14 cellular contexts compared by ENCODE assay signal in genomic region chr2:160282063-160282580, GRCh38.
DNase-seq lines count a peak whose midpoint lies in the region; ATAC-seq and TF ChIP-seq lines count a peak whose summit lies in the region.
"Had no signal": no experiment of that assay in that cellular context is flagged by ENCODE, and none has a peak within 500 bp of the region (broad histone marks: within the 10 kb centered on the region; RNA-seq: fewer than 3 reads in every experiment).

No MANE protein-coding gene starts in this region.

- H3K4me3 Mint-ChIP-seq in activated naive CD4-positive, alpha-beta T cell treated with anti-CD3 and anti-CD28 coated beads, Interleukin-2, amount 50 U/mL, for 24 hours, result no peak overlapping the region
- no peak overlapping the region for H3K4me3 Mint-ChIP-seq in activated naive CD4-positive, alpha-beta T cell treated with anti-CD3 and anti-CD28 coated beads for 36 hours
- no peak overlapping the region for H3K4me3 Mint-ChIP-seq in osteocyte (ENCODE audit: unreplicated experiment)
- H3K4me3 Mint-ChIP-seq: activated CD4-positive, alpha-beta T cell treated with anti-CD3 and anti-CD28 coated beads, Interleukin-2, amount 10 ng/mL, durations not matched to agents 7 days and 5 days; T-helper 2 cell treated with Interferon-gamma antibody and Interleukin-4, amounts not matched to agents 5 μg/mL and 100 μg/mL, for 36 hours had no signal

- CTCF ChIA-PET in activated naive CD4-positive, alpha-beta T cell treated with anti-CD3 and anti-CD28 coated beads for 36 hours (lab: Charles Lee), result interaction anchor here (0.6 to 1.3 kb wide), 3 partner anchors 9 to 124 kb away, joined by 3 to 4 read pairs (median 4); no protein-coding TSS in a partner anchor

- ATAC-seq in HG02938 (IDR thresholded peaks at IDR 0.05; ENCODE audit: unreplicated experiment) (no peak), GM18873 (IDR thresholded peaks at IDR 0.05; ENCODE audit: low FRiP score, unreplicated experiment) (no peak)
- ATAC-seq: A549 had no signal

- H3K27me3 Mint-ChIP-seq in activated naive CD4-positive, alpha-beta T cell treated with anti-CD3 and anti-CD28 coated beads, Interleukin-2, amount 50 U/mL, for 24 hours, result no peaks in the 10 kb centered on the region
- H3K27me3 Mint-ChIP-seq in activated naive CD4-positive, alpha-beta T cell treated with anti-CD3 and anti-CD28 coated beads for 36 hours (ENCODE audit: low read depth), result no peaks in the 10 kb centered on the region
- H3K27me3 Mint-ChIP-seq in osteocyte (ENCODE audit: unreplicated experiment), result no peaks in the 10 kb centered on the region
- H3K27me3 Mint-ChIP-seq: activated CD4-positive, alpha-beta T cell treated with anti-CD3 and anti-CD28 coated beads, Interleukin-2, amount 10 ng/mL, durations not matched to agents 7 days and 5 days had no signal

- TF ChIP-seq CTCF in choroid plexus epithelial cell (conservative IDR thresholded peaks at IDR 0.05; ENCODE audit: low read depth, low read length), result no peak
- no peak for TF ChIP-seq CTCF in osteocyte (IDR thresholded peaks at IDR 0.05)

- intact Hi-C loops in activated naive CD4-positive, alpha-beta T cell treated with anti-CD3 and anti-CD28 coated beads for 36 hours (cut with micrococcal nuclease), result no loop called here

- no peaks in the 10 kb centered on the region for H3K9me3 Mint-ChIP-seq in activated naive CD4-positive, alpha-beta T cell treated with anti-CD3 and anti-CD28 coated beads, Interleukin-2, amount 50 U/mL, for 24 hours
- H3K9me3 Mint-ChIP-seq in activated naive CD4-positive, alpha-beta T cell treated with anti-CD3 and anti-CD28 coated beads for 36 hours, result no peaks in the 10 kb centered on the region
- H3K9me3 Mint-ChIP-seq in osteocyte (ENCODE audit: unreplicated experiment), result no peaks in the 10 kb centered on the region
- H3K9me3 Mint-ChIP-seq: activated CD4-positive, alpha-beta T cell treated with anti-CD3 and anti-CD28 coated beads, Interleukin-2, amount 10 ng/mL, durations not matched to agents 7 days and 5 days; T-helper 2 cell treated with Interferon-gamma antibody and Interleukin-4, amounts not matched to agents 5 μg/mL and 100 μg/mL, for 36 hours had no signal

- H3K36me3 Mint-ChIP-seq in activated naive CD4-positive, alpha-beta T cell treated with anti-CD3 and anti-CD28 coated beads, Interleukin-2, amount 50 U/mL, for 24 hours, result peaks cover 24% of the 10 kb centered on the region
- H3K36me3 Mint-ChIP-seq in activated naive CD4-positive, alpha-beta T cell treated with anti-CD3 and anti-CD28 coated beads for 36 hours (ENCODE audit: low read depth), result peaks cover 18% of the 10 kb centered on the region
- H3K36me3 Mint-ChIP-seq in osteocyte (ENCODE audit: unreplicated experiment), result peaks cover 70% of the 10 kb centered on the region

- no peak overlapping the region for H3K4me3 ChIP-seq in choroid plexus epithelial cell (ENCODE audit: low read depth, low read length)
- H3K4me3 ChIP-seq: A549, colonic mucosa, thyroid gland had no signal

- H3K27ac Mint-ChIP-seq in activated naive CD4-positive, alpha-beta T cell treated with anti-CD3 and anti-CD28 coated beads, Interleukin-2, amount 50 U/mL, for 24 hours, result peak overlapping the region; percentile 30
- H3K27ac Mint-ChIP-seq in activated naive CD4-positive, alpha-beta T cell treated with anti-CD3 and anti-CD28 coated beads for 36 hours, result no peak overlapping the region
- H3K27ac Mint-ChIP-seq in osteocyte (ENCODE audit: unreplicated experiment), result peak overlapping the region; percentile 0
- H3K27ac Mint-ChIP-seq: activated CD4-positive, alpha-beta T cell treated with anti-CD3 and anti-CD28 coated beads, Interleukin-2, amount 10 ng/mL, durations not matched to agents 7 days and 5 days; T-helper 2 cell treated with Interferon-gamma antibody and Interleukin-4, amounts not matched to agents 5 μg/mL and 100 μg/mL, for 36 hours had no signal

- peaks cover 47% of the 10 kb centered on the region for H3K4me1 Mint-ChIP-seq in activated naive CD4-positive, alpha-beta T cell treated with anti-CD3 and anti-CD28 coated beads, Interleukin-2, amount 50 U/mL, for 24 hours
- H3K4me1 Mint-ChIP-seq in activated naive CD4-positive, alpha-beta T cell treated with anti-CD3 and anti-CD28 coated beads for 36 hours (ENCODE audit: low read depth), result peaks cover 33% of the 10 kb centered on the region
- H3K4me1 Mint-ChIP-seq in osteocyte (ENCODE audit: unreplicated experiment), result peaks cover 24% of the 10 kb centered on the region

- no peak for DNase-seq in activated naive CD4-positive, alpha-beta T cell treated with anti-CD3 and anti-CD28 coated beads for 36 hours
- DNase-seq in NCI-H524 treated with DMSO at 0.1 percent for 48 hours (lab: John Stamatoyannopoulos, UW), result peak; percentile 78
- peak; percentile 61 for DNase-seq in choroid plexus epithelial cell (ENCODE audit: low read depth)
- DNase-seq in osteocyte (ENCODE audit: extremely low spot score, unreplicated experiment), result no peak
- DNase-seq in DMS53 (lab: John Stamatoyannopoulos, UW), result no peak
- DNase-seq: activated CD4-positive, alpha-beta T cell treated with anti-CD3 and anti-CD28 coated beads, Interleukin-2, amount 10 ng/mL, durations not matched to agents 7 days and 5 days; colonic mucosa; NCI-H1092; thyroid gland had no signal

Comparison
In these comparisons a context has a peak if more than half of its experiments do, and no peak if none do; other contexts are left out.
1. DNase-seq: peak in NCI-H524 treated with DMSO at 0.1 percent for 48 hours (single experiment) and choroid plexus epithelial cell (single experiment); none in activated naive CD4-positive, alpha-beta T cell treated with anti-CD3 and anti-CD28 coated beads for 36 hours (single experiment), osteocyte (single experiment) and DMS53 (single experiment).